In the genomic region with DNA sequence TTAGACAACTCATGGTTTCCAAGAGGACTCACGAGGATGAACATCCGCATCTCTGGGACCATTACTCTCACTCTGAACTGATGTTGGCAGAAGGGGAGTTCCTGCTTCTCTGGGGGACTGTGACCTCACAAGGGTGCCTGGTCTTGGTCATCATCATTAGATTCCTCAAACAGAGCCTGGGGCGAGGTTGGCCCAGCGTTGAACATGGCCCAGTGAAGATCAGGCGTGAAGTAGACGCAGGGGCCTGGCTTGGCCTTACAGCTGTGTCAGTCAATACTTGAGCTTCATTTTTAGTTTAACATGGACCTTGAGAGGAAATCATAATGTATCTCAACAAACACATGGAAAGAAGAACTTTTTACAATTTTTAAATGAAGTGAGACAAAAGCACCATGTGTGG, we compare ENCODE assay signal across 15 cellular contexts.
DNase-seq lines count a peak whose midpoint lies in the region; ATAC-seq and TF ChIP-seq lines count a peak whose summit lies in the region.
"Had no signal": no experiment of that assay in that cellular context is flagged by ENCODE, and none has a peak within 500 bp of the region (broad histone marks: within the 10 kb centered on the region; RNA-seq: fewer than 3 reads in every experiment).

No MANE protein-coding gene starts in this region.

- no peak for TF ChIP-seq CTCF in osteoblast (IDR thresholded peaks at IDR 0.05; ENCODE audit: extremely low read depth, low read depth, low read length)
- TF ChIP-seq CTCF in type B pancreatic cell (conservative IDR thresholded peaks at IDR 0.05), result no peak

- H3K79me2 ChIP-seq in osteoblast (ENCODE audit: insufficient read depth, low read length), result no peaks in the 10 kb centered on the region

- no peaks in the 10 kb centered on the region for H3K4me1 ChIP-seq in osteoblast (ENCODE audit: insufficient read depth, low read length)
- H3K4me1 ChIP-seq: HAP-1 had no signal

- no peak overlapping the region for H3K27ac Mint-ChIP-seq in activated T-cell treated with anti-CD3 and anti-CD28 coated beads, Interleukin-2, amount 50 U/mL, for 24 hours
- H3K27ac Mint-ChIP-seq in activated T-cell treated with anti-CD3 and anti-CD28 coated beads, Interleukin-2, amount 50 U/mL, for 72 hours, result no peak overlapping the region
- no peak overlapping the region for H3K27ac Mint-ChIP-seq in type B pancreatic cell
- H3K27ac Mint-ChIP-seq: CD14-positive monocyte had no signal

- no peaks in the 10 kb centered on the region for H3K36me3 ChIP-seq in osteoblast (ENCODE audit: insufficient read depth, low read length)
- H3K36me3 ChIP-seq: HAP-1, MG63 had no signal

- peak; percentile 7 for DNase-seq in activated T-cell treated with anti-CD3 and anti-CD28 coated beads, Interleukin-2, amount 50 U/mL, for 24 hours
- no peak for DNase-seq in activated T-cell treated with anti-CD3 and anti-CD28 coated beads, Interleukin-2, amount 50 U/mL, for 72 hours
- DNase-seq in activated CD8-positive, alpha-beta memory T cell treated with anti-CD3 and anti-CD28 coated beads, Interleukin-2, amount 50 U/mL, for 48 hours, result peak; percentile 1
- peak; percentile 32 for DNase-seq in osteoblast (ENCODE audit: insufficient read length, low spot score, missing footprints)
- DNase-seq in type B pancreatic cell (ENCODE audit: extremely low spot score, unreplicated experiment), result peak; percentile 29
- no peak for DNase-seq in activated CD4-positive, alpha-beta T cell treated with anti-CD3 and anti-CD28 coated beads for 48 hours
- DNase-seq in caudate nucleus (lab: John Stamatoyannopoulos, UW), result no peak
- DNase-seq: 8988T, Kasumi-1, MG63, NCI-H1048, PC-9 had no signal

- H3K9me3 Mint-ChIP-seq in activated T-cell treated with anti-CD3 and anti-CD28 coated beads, Interleukin-2, amount 50 U/mL, for 24 hours, result no peaks in the 10 kb centered on the region
- H3K9me3 Mint-ChIP-seq in activated T-cell treated with anti-CD3 and anti-CD28 coated beads, Interleukin-2, amount 50 U/mL, for 72 hours, result no peaks in the 10 kb centered on the region
- no peaks in the 10 kb centered on the region for H3K9me3 Mint-ChIP-seq in type B pancreatic cell

- no peak overlapping the region for H3K4me3 ChIP-seq in osteoblast (ENCODE audit: insufficient read depth, low read length)
- H3K4me3 ChIP-seq: HAP-1, MG63, PC-9 had no signal

- peaks cover 38% of the 10 kb centered on the region for H3K27me3 Mint-ChIP-seq in activated T-cell treated with anti-CD3 and anti-CD28 coated beads, Interleukin-2, amount 50 U/mL, for 24 hours
- H3K27me3 Mint-ChIP-seq in activated T-cell treated with anti-CD3 and anti-CD28 coated beads, Interleukin-2, amount 50 U/mL, for 72 hours (ENCODE audit: low read depth), result peaks cover 1% of the 10 kb centered on the region
- peaks cover 9% of the 10 kb centered on the region for H3K27me3 Mint-ChIP-seq in type B pancreatic cell

- H3K4me3 Mint-ChIP-seq in activated T-cell treated with anti-CD3 and anti-CD28 coated beads, Interleukin-2, amount 50 U/mL, for 24 hours, result no peak overlapping the region
- H3K4me3 Mint-ChIP-seq in activated T-cell treated with anti-CD3 and anti-CD28 coated beads, Interleukin-2, amount 50 U/mL, for 72 hours, result no peak overlapping the region
- no peak overlapping the region for H3K4me3 Mint-ChIP-seq in type B pancreatic cell
- H3K4me3 Mint-ChIP-seq: CD14-positive monocyte had no signal

- no peaks in the 10 kb centered on the region for H3K36me3 Mint-ChIP-seq in activated T-cell treated with anti-CD3 and anti-CD28 coated beads, Interleukin-2, amount 50 U/mL, for 24 hours (ENCODE audit: low read depth)
- no peaks in the 10 kb centered on the region for H3K36me3 Mint-ChIP-seq in activated T-cell treated with anti-CD3 and anti-CD28 coated beads, Interleukin-2, amount 50 U/mL, for 72 hours (ENCODE audit: insufficient read depth in 2 of 2)
- no peaks in the 10 kb centered on the region for H3K36me3 Mint-ChIP-seq in type B pancreatic cell
- H3K36me3 Mint-ChIP-seq: CD14-positive monocyte had no signal

- H3K27ac ChIP-seq in osteoblast (ENCODE audit: low read depth, low read length) (no peak overlapping the region), caudate nucleus (ENCODE audit: low read depth, low read length) (no peak overlapping the region)
- H3K27ac ChIP-seq: PC-9 had no signal

- no peak for ATAC-seq in activated T-cell treated with anti-CD3 and anti-CD28 coated beads, Interleukin-2, amount 50 U/mL, for 72 hours (replicated peaks in 1 of 2)
- no peak for ATAC-seq in GM18870 (IDR thresholded peaks at IDR 0.05; ENCODE audit: unreplicated experiment)

- no peaks in the 10 kb centered on the region for H4K20me1 ChIP-seq in osteoblast (ENCODE audit: insufficient read depth, low read length)

- H3K27me3 ChIP-seq in osteoblast (ENCODE audit: insufficient read depth, low read length), result no peaks in the 10 kb centered on the region
- H3K27me3 ChIP-seq: MG63 had no signal

- no peak overlapping the region for H3K4me2 ChIP-seq in osteoblast (ENCODE audit: insufficient read depth, low read length)
- H3K4me2 ChIP-seq: PC-9 had no signal

- no peak overlapping the region for H2AFZ ChIP-seq in osteoblast (ENCODE audit: low read length)
- H2AFZ ChIP-seq: PC-9 had no signal

- peaks cover 2% of the 10 kb centered on the region for H3K9me3 ChIP-seq in osteoblast (ENCODE audit: low read depth, low read length)
- H3K9me3 ChIP-seq: HAP-1, MG63 had no signal

- H3K4me1 Mint-ChIP-seq in activated T-cell treated with anti-CD3 and anti-CD28 coated beads, Interleukin-2, amount 50 U/mL, for 24 hours (ENCODE audit: low read depth), result no peaks in the 10 kb centered on the region
- no peaks in the 10 kb centered on the region for H3K4me1 Mint-ChIP-seq in activated T-cell treated with anti-CD3 and anti-CD28 coated beads, Interleukin-2, amount 50 U/mL, for 72 hours (ENCODE audit: low read depth)
- H3K4me1 Mint-ChIP-seq in type B pancreatic cell (ENCODE audit: unreplicated experiment), result no peaks in the 10 kb centered on the region
- H3K4me1 Mint-ChIP-seq: CD14-positive monocyte had no signal

Comparison
In these comparisons a context has a peak if more than half of its experiments do, and no peak if none do; other contexts are left out.
1. DNase-seq: peak in activated T-cell treated with anti-CD3 and anti-CD28 coated beads, Interleukin-2, amount 50 U/mL, for 24 hours (single experiment), activated CD8-positive, alpha-beta memory T cell treated with anti-CD3 and anti-CD28 coated beads, Interleukin-2, amount 50 U/mL, for 48 hours (single experiment), osteoblast (single experiment) and type B pancreatic cell (single experiment); none in activated T-cell treated with anti-CD3 and anti-CD28 coated beads, Interleukin-2, amount 50 U/mL, for 72 hours (0 of 2), activated CD4-positive, alpha-beta T cell treated with anti-CD3 and anti-CD28 coated beads for 48 hours (single experiment) and caudate nucleus (0 of 61).